In genomic region chr19:8322638-8322997, GRCh38 we compare ENCODE assay signal across 8 cellular contexts. TPM values are rescaled to one million over a fixed set of nuclear protein-coding genes. Genes with fewer than 3 reads are reported as not detected.
DNase-seq lines count a peak whose midpoint lies in the region; ATAC-seq, FAIRE-seq and TF ChIP-seq lines count a peak whose summit lies in the region.
"Had no signal": no experiment of that assay in that cellular context is flagged by ENCODE, and none has a peak within 500 bp of the region (broad histone marks: within the 10 kb centered on the region; RNA-seq: fewer than 3 reads in every experiment).

No MANE protein-coding gene starts in this region.

- DNase-seq in HL-60 (ENCODE audit: low read depth in 1 of 2, low spot score in 1 of 2) (no peak), ureter (ENCODE audit: low spot score) (no peak), small intestine (no peak)

- WGBS in small intestine, 3 donors = 27 to 50% (median 31%) methylated on average over 7 of the region's 7 CpGs

- H3K9me3 Mint-ChIP-seq in activated T-helper 17 cell treated with anti-CD3 and anti-CD28 coated beads, Interleukin-2, amount 50 U/mL, for 72 hours = no peaks in the 10 kb centered on the region
- H3K9me3 Mint-ChIP-seq in stimulated activated memory B cell treated with anti-CD40 and anti-IgM and Interleukin-4, amounts not matched to agents 10 μg/mL and 1 μg/mL and 100 μg/mL, for 72 hours = no peaks in the 10 kb centered on the region

- ATAC-seq in activated T-helper 17 cell treated with anti-CD3 and anti-CD28 coated beads, Interleukin-2, amount 50 U/mL, for 72 hours (replicated peaks) = no peak
- ATAC-seq in stimulated activated memory B cell treated with anti-CD40 and anti-IgM and Interleukin-4, amounts not matched to agents 10 μg/mL and 1 μg/mL and 100 μg/mL, for 72 hours = no peak
- ATAC-seq in HG02588 (IDR thresholded peaks at IDR 0.05; ENCODE audit: unreplicated experiment) = no peak

- H3K27me3 ChIP-seq in HL-60 (ENCODE audit: insufficient read depth, poor library complexity, severe bottlenecking) (no peaks in the 10 kb centered on the region), small intestine (ENCODE audit: control insufficient read depth in 2 of 2, insufficient read depth in 2 of 2, low read length in 2 of 2) (no peaks in the 10 kb centered on the region)

- no peak for TF ChIP-seq CTCF in HL-60 (IDR thresholded peaks at IDR 0.05; ENCODE audit: insufficient read depth, low read length)

- H3K27ac ChIP-seq in HL-60 (replicated peaks) (no peak overlapping the region), small intestine (ENCODE audit: low read depth in 1 of 2, low read length in 1 of 2) (no peak overlapping the region)

- H3K36me3 Mint-ChIP-seq in activated T-helper 17 cell treated with anti-CD3 and anti-CD28 coated beads, Interleukin-2, amount 50 U/mL, for 72 hours (ENCODE audit: low read depth) = peaks cover 50% of the 10 kb centered on the region
- peaks cover 16% of the 10 kb centered on the region for H3K36me3 Mint-ChIP-seq in stimulated activated memory B cell treated with anti-CD40 and anti-IgM and Interleukin-4, amounts not matched to agents 10 μg/mL and 1 μg/mL and 100 μg/mL, for 72 hours

- H3K4me1 ChIP-seq in small intestine (ENCODE audit: control insufficient read depth in 2 of 2, insufficient read depth in 1 of 2, low read depth in 1 of 2, low read length in 1 of 2) = peaks cover 5 to 10% of the 10 kb centered on the region in 2 donors

- peak overlapping the region; percentile 100 for H3K27ac Mint-ChIP-seq in activated T-helper 17 cell treated with anti-CD3 and anti-CD28 coated beads, Interleukin-2, amount 50 U/mL, for 72 hours
- peak overlapping the region; percentile 99 for H3K27ac Mint-ChIP-seq in stimulated activated memory B cell treated with anti-CD40 and anti-IgM and Interleukin-4, amounts not matched to agents 10 μg/mL and 1 μg/mL and 100 μg/mL, for 72 hours

- H3K36me3 ChIP-seq in small intestine (ENCODE audit: control insufficient read depth in 2 of 2, insufficient read depth in 2 of 2, low read length in 2 of 2) = peaks cover 0 to 2% of the 10 kb centered on the region in 2 donors

- no peaks in the 10 kb centered on the region for H3K9me3 ChIP-seq in small intestine (ENCODE audit: control insufficient read depth, low read depth)

- no peaks in the 10 kb centered on the region for H3K27me3 Mint-ChIP-seq in activated T-helper 17 cell treated with anti-CD3 and anti-CD28 coated beads, Interleukin-2, amount 50 U/mL, for 72 hours
- no peaks in the 10 kb centered on the region for H3K27me3 Mint-ChIP-seq in stimulated activated memory B cell treated with anti-CD40 and anti-IgM and Interleukin-4, amounts not matched to agents 10 μg/mL and 1 μg/mL and 100 μg/mL, for 72 hours

- FAIRE-seq in small intestine (lab: Jason Lieb, UNC) = no peak

- peak overlapping the region; percentile 99 for H3K4me3 ChIP-seq in HL-60 (replicated peaks; ENCODE audit: insufficient read depth, low read length)
- peak overlapping the region; percentile 80 for H3K4me3 ChIP-seq in iPS-11a (ENCODE audit: low read depth, low read length)
- H3K4me3 ChIP-seq in small intestine (ENCODE audit: low read depth in 1 of 2, low read length in 2 of 2) = peak overlapping the region in 1 of 2 donors; percentile 95

- H3K4me3 Mint-ChIP-seq in activated T-helper 17 cell treated with anti-CD3 and anti-CD28 coated beads, Interleukin-2, amount 50 U/mL, for 72 hours = peak overlapping the region; percentile 100
- H3K4me3 Mint-ChIP-seq in stimulated activated memory B cell treated with anti-CD40 and anti-IgM and Interleukin-4, amounts not matched to agents 10 μg/mL and 1 μg/mL and 100 μg/mL, for 72 hours = peak overlapping the region; percentile 96

- peaks cover 5% of the 10 kb centered on the region for H3K4me1 Mint-ChIP-seq in activated T-helper 17 cell treated with anti-CD3 and anti-CD28 coated beads, Interleukin-2, amount 50 U/mL, for 72 hours
- peaks cover 48% of the 10 kb centered on the region for H3K4me1 Mint-ChIP-seq in stimulated activated memory B cell treated with anti-CD40 and anti-IgM and Interleukin-4, amounts not matched to agents 10 μg/mL and 1 μg/mL and 100 μg/mL, for 72 hours

RNA-seq across cellular contexts. Expression of gene RPS28, which starts 1.3 kb away (rescaled TPM):
- total RNA-seq in activated T-helper 17 cell treated with anti-CD3 and anti-CD28 coated beads, Interleukin-2, amount 50 U/mL, for 72 hours = 1,000 to 10,000 TPM; 2,364 to 2,621 TPM
- total RNA-seq in ureter = 1,953 TPM
- 100 to 1,000 TPM; 449 to 911 (median 838) TPM for polyA plus RNA-seq in small intestine

RNA-seq across cellular contexts. Expression of gene NDUFA7, which starts 1.4 kb away (rescaled TPM):
- 10 to 100 TPM; 42.6 to 51.3 TPM for total RNA-seq in activated T-helper 17 cell treated with anti-CD3 and anti-CD28 coated beads, Interleukin-2, amount 50 U/mL, for 72 hours
- total RNA-seq in ureter = 53.0 TPM
- polyA plus RNA-seq in small intestine = 100 to 1,000 TPM; 125 to 160 (median 149) TPM

RNA-seq across cellular contexts. Expression of gene CD320, which starts 14.5 kb away (rescaled TPM):
- total RNA-seq in activated T-helper 17 cell treated with anti-CD3 and anti-CD28 coated beads, Interleukin-2, amount 50 U/mL, for 72 hours = 10 to 100 TPM; 49.0 to 87.8 TPM
- total RNA-seq in ureter = 24.3 TPM
- polyA plus RNA-seq in small intestine = 10 to 100 TPM in 2 of 3 donors, 1 to 10 TPM in 1; 9.8 to 64.7 (median 11.9) TPM

RNA-seq across cellular contexts. Expression of gene KANK3, which starts 20.4 kb away (rescaled TPM):
- total RNA-seq in activated T-helper 17 cell treated with anti-CD3 and anti-CD28 coated beads, Interleukin-2, amount 50 U/mL, for 72 hours = 1 to 10 TPM; 1.4 to 6.3 TPM
- 12.8 TPM for total RNA-seq in ureter
- polyA plus RNA-seq in small intestine = 10 to 100 TPM in 1 of 3 donors, 1 to 10 TPM in 2; 1.3 to 13.0 (median 4.6) TPM

RNA-seq across cellular contexts. Expression of gene ANGPTL4, which starts 41.3 kb away (rescaled TPM):
- 100 to 1,000 TPM in 1 of 2 donors, 1 to 10 TPM in 1; 4.8 to 120 TPM for total RNA-seq in activated T-helper 17 cell treated with anti-CD3 and anti-CD28 coated beads, Interleukin-2, amount 50 U/mL, for 72 hours
- 13.2 TPM for total RNA-seq in ureter
- polyA plus RNA-seq in small intestine = 10 to 100 TPM in 2 of 3 donors, 1 to 10 TPM in 1; 7.3 to 24.8 (median 10.0) TPM
- total RNA-seq: myocyte had no signal
